ENCODE assay signal across 20 cellular contexts in genomic region chr15:69734699-69735098, GRCh38.
DNase-seq lines count a peak whose midpoint lies in the region; ATAC-seq, FAIRE-seq and TF ChIP-seq lines count a peak whose summit lies in the region.
"Had no signal": no experiment of that assay in that cellular context is flagged by ENCODE, and none has a peak within 500 bp of the region (broad histone marks: within the 10 kb centered on the region; RNA-seq: fewer than 3 reads in every experiment).

No MANE protein-coding gene starts in this region.

- no peak overlapping the region for H4K91ac ChIP-seq in H9 (ENCODE audit: insufficient read length, low read depth, low read length)
- no peak overlapping the region for H4K91ac ChIP-seq in H1 (replicated peaks; ENCODE audit: insufficient read length, low read length)

- TF ChIP-seq POLR2A in H1 (IDR thresholded peaks at IDR 0.05; ENCODE audit: control extremely low read depth in 1 of 2, low read depth in 2 of 2, low read length in 2 of 2) (no peak), body of pancreas (IDR thresholded peaks at IDR 0.05) (no peak)

- no peak overlapping the region for H2BK12ac ChIP-seq in H9 (ENCODE audit: insufficient read length, low read depth, low read length)
- no peak overlapping the region for H2BK12ac ChIP-seq in H1 (ENCODE audit: low read depth, low read length)

- no peaks in the 10 kb centered on the region for H3K23me2 ChIP-seq in H9 (ENCODE audit: insufficient read length, low read depth, low read length, poor library complexity, severe bottlenecking)
- no peaks in the 10 kb centered on the region for H3K23me2 ChIP-seq in H1 (ENCODE audit: low read depth, low read length)

- H3K27me3 Mint-ChIP-seq in H9 (ENCODE audit: low read depth) (no peaks in the 10 kb centered on the region; the same call in none of the 2 replicates), neural progenitor cell (ENCODE audit: insufficient read depth, low read depth) (peaks cover 13% of the 10 kb centered on the region)

- H3K9me3 ChIP-seq in H9 (ENCODE audit: control insufficient read depth, low read depth, low read length) (no peaks in the 10 kb centered on the region), H1 (ENCODE audit: insufficient read depth in 2 of 2, low read depth in 1 of 2, low read length in 1 of 2) (no peaks in the 10 kb centered on the region), neural progenitor cell (ENCODE audit: low read depth) (no peaks in the 10 kb centered on the region), body of pancreas (no peaks in the 10 kb centered on the region)

- no peak overlapping the region; the same call in 1 of the 2 replicates for H2BK15ac ChIP-seq in H9 (ENCODE audit: low read depth, low read length)
- no peak overlapping the region for H2BK15ac ChIP-seq in H1 (ENCODE audit: low read length)

- H3F3A ChIP-seq in neural progenitor cell (ENCODE audit: low read depth): no peaks in the 10 kb centered on the region

- no peaks in the 10 kb centered on the region for H3K4me1 ChIP-seq in H9 (ENCODE audit: insufficient read depth, low read length)
- peaks cover 0 to 4% (median under 1%) of the 10 kb centered on the region in 4 experiments; a peak in 3 of 7 replicates for H3K4me1 ChIP-seq in H1 (replicated peaks in 1 of 4; ENCODE audit: control insufficient read depth in 3 of 4, insufficient read depth in 4 of 4, low read length in 3 of 4)
- H3K4me1 ChIP-seq in neural progenitor cell: peaks cover 15% of the 10 kb centered on the region
- peaks cover 4% of the 10 kb centered on the region for H3K4me1 ChIP-seq in body of pancreas

- no peak overlapping the region for H3K4me2 ChIP-seq in H9 (ENCODE audit: insufficient read depth, insufficient read length, low read length)
- H3K4me2 ChIP-seq in H1 (ENCODE audit: insufficient read depth in 1 of 2, low read depth in 2 of 2, low read length in 2 of 2): no peak overlapping the region
- H3K4me2 ChIP-seq in neural progenitor cell: no peak overlapping the region

- H2BK20ac ChIP-seq in H9 (ENCODE audit: low read depth, low read length, poor library complexity, severe bottlenecking) (no peak overlapping the region), H1 (ENCODE audit: low read length) (no peak overlapping the region)

- H3K23ac ChIP-seq in H9 (ENCODE audit: insufficient read length, low read depth, low read length) (no peak overlapping the region), H1 (ENCODE audit: insufficient read length) (no peak overlapping the region)

- H4K8ac ChIP-seq in H9 (replicated peaks; ENCODE audit: insufficient read length, low read depth, low read length) (no peak overlapping the region), H1 (ENCODE audit: extremely low read depth, insufficient read depth, low read length) (peak overlapping the region; percentile 54; the same call in 1 of the 2 replicates)

- H3K27ac ChIP-seq in H9 (ENCODE audit: insufficient read length, low read depth, low read length) (no peak overlapping the region), H1 (ENCODE audit: low read depth, low read length) (no peak overlapping the region), neural progenitor cell (no peak overlapping the region), body of pancreas (peak overlapping the region in 1 of 4 donors; percentile 8)
- H3K27ac ChIP-seq: WERI-Rb-1 had no signal

- H3K9ac ChIP-seq in H9 (ENCODE audit: extremely low read depth, insufficient read length, low read length) (no peak overlapping the region), H1 (replicated peaks in 1 of 4; ENCODE audit: extremely low read depth in 1 of 4, low read depth in 3 of 4, low read length in 3 of 4) (no peak overlapping the region), neural progenitor cell (no peak overlapping the region)

- H2AK5ac ChIP-seq in H9 (ENCODE audit: insufficient read length, low read length) (no peak overlapping the region), H1 (ENCODE audit: low read depth, low read length) (no peak overlapping the region)

- intact Hi-C loops in body of pancreas (cut with DNase I): loop anchor here (10.0 kb wide), 1 partner anchor 760 kb away; no protein-coding TSS in a partner anchor

- H3K79me1 ChIP-seq in H9 (ENCODE audit: insufficient read depth, low read depth, low read length, poor library complexity, severe bottlenecking): no peaks in the 10 kb centered on the region
- H3K79me1 ChIP-seq in H1 (ENCODE audit: low read depth, low read length): no peaks in the 10 kb centered on the region

- no peak for TF ChIP-seq EP300 in H1 (IDR thresholded peaks at IDR 0.05; ENCODE audit: borderline replicate concordance in 1 of 2, low read depth in 2 of 2, low read length in 2 of 2)

- H3K36me3 Mint-ChIP-seq in H9 (ENCODE audit: insufficient read depth in 1 of 3, low read depth in 3 of 3) (peaks cover 0 to 6% (median 0%) of the 10 kb centered on the region in 3 experiments; a peak in 2 of 7 replicates), neural progenitor cell (peaks cover 2% of the 10 kb centered on the region)

- H2BK120ac ChIP-seq in H9 (ENCODE audit: low read depth, low read length, poor library complexity, severe bottlenecking) (no peak overlapping the region), H1 (replicated peaks; ENCODE audit: low read depth, low read length) (no peak overlapping the region)

- peaks cover 0 to 3% of the 10 kb centered on the region in 2 experiments; a peak in 3 of 5 replicates for H3K9me3 Mint-ChIP-seq in H9
- peaks cover 6% of the 10 kb centered on the region for H3K9me3 Mint-ChIP-seq in neural progenitor cell

- FAIRE-seq in H1 (lab: Jason Lieb, UNC): no peak
- FAIRE-seq: bronchial epithelial cell, GM19239 had no signal

- TF ChIP-seq RAD21 in H1 (IDR thresholded peaks at IDR 0.05 in 1 of 2, conservative IDR thresholded peaks at IDR 0.05 in 1 of 2; ENCODE audit: low read depth in 2 of 2, low read length in 2 of 2): no peak

- no peak for ATAC-seq in body of pancreas

- no peaks in the 10 kb centered on the region for H4K20me1 ChIP-seq in H9 (ENCODE audit: control insufficient read depth, insufficient read depth, insufficient read length)
- H4K20me1 ChIP-seq in H1 (replicated peaks in 1 of 2; ENCODE audit: control insufficient read depth in 1 of 2, insufficient read depth in 2 of 2, low read length in 2 of 2): no peaks in the 10 kb centered on the region
- no peaks in the 10 kb centered on the region for H4K20me1 ChIP-seq in neural progenitor cell (ENCODE audit: low read depth)

- H3K79me2 ChIP-seq in H9 (ENCODE audit: insufficient read depth, low read length) (no peaks in the 10 kb centered on the region), H1 (ENCODE audit: control insufficient read depth in 1 of 2, insufficient read depth in 2 of 2, low read length in 2 of 2) (no peaks in the 10 kb centered on the region), neural progenitor cell (ENCODE audit: low read depth) (no peaks in the 10 kb centered on the region)

- H3K14ac ChIP-seq in H9 (ENCODE audit: insufficient read depth, low read length) (peak overlapping the region; percentile 44; the same call in 1 of the 2 replicates), H1 (ENCODE audit: insufficient read length) (no peak overlapping the region)

- H2BK5ac ChIP-seq in H9 (ENCODE audit: insufficient read length, low read length): no peak overlapping the region
- H2BK5ac ChIP-seq in H1 (ENCODE audit: low read depth, low read length): no peak overlapping the region

- in situ Hi-C loops in G401 (cut with HindIII; ENCODE audit: low sequenced_read_pairs): no loop called here

- H4K5ac ChIP-seq in H9 (ENCODE audit: insufficient read length, low read depth, low read length) (no peak overlapping the region), H1 (ENCODE audit: insufficient read length, low read depth, low read length) (no peak overlapping the region)

- H2AFZ ChIP-seq in H9 (ENCODE audit: low read length) (no peak overlapping the region), H1 (ENCODE audit: low read length) (no peak overlapping the region), neural progenitor cell (replicated peaks) (no peak overlapping the region)

- WGBS in H9 (ENCODE audit: extremely low coverage, insufficient read length, low lambda C conversion rate): no CpG with 5 or more reads among the region's 5 CpGs
- 87% methylated on average over 5 of the region's 5 CpGs; no CpG with 5 or more reads in 1 of the 2 experiments for WGBS in H1 (ENCODE audit: extremely low coverage in 1 of 2, insufficient coverage in 1 of 2, insufficient read length in 1 of 2, insufficient replicate concordance in 2 of 2, low coverage in 1 of 2, low lambda C conversion rate in 2 of 2, missing lambda C conversion rate in 1 of 2), 2 experiments
- 71 to 72% methylated on average over 5 of the region's 5 CpGs for WGBS in body of pancreas, 2 donors

- H3K27ac Mint-ChIP-seq in H9: no peak overlapping the region; a peak in 1 of 7 replicates
- H3K27ac Mint-ChIP-seq in neural progenitor cell: peak overlapping the region; percentile 18
- H3K27ac Mint-ChIP-seq: CD8-positive, alpha-beta memory T cell; nephron progenitor cell; T-helper 2 cell treated with Interferon-gamma antibody and Interleukin-4, amounts not matched to agents 5 μg/mL and 100 μg/mL, for 36 hours had no signal

- H3K27me3 ChIP-seq in H9 (ENCODE audit: insufficient read depth, low read length): no peaks in the 10 kb centered on the region
- H3K27me3 ChIP-seq in H1 (replicated peaks in 1 of 4; ENCODE audit: control insufficient read depth in 3 of 4, extremely low read depth in 1 of 4, insufficient read depth in 3 of 4, low read length in 3 of 4): no peaks in the 10 kb centered on the region
- no peaks in the 10 kb centered on the region for H3K27me3 ChIP-seq in neural progenitor cell
- no peaks in the 10 kb centered on the region for H3K27me3 ChIP-seq in body of pancreas

- POLR2A ChIA-PET in H1 (lab: Charles Lee; ENCODE audit: partially characterized antibody): interaction anchor here (1.0 to 1.6 kb wide), 2 partner anchors 9 to 364 kb away, joined by 3 to 4 read pairs; no protein-coding TSS in a partner anchor

- H3K56ac ChIP-seq in H9 (ENCODE audit: insufficient read length, low read depth, low read length): no peak overlapping the region
- H3K56ac ChIP-seq in H1 (replicated peaks; ENCODE audit: insufficient read length, low read depth, low read length): no peak overlapping the region

- H3K4me3 ChIP-seq in H1 (ENCODE audit: extremely low read depth in 1 of 4, insufficient read depth in 2 of 4, low read depth in 3 of 4, low read length in 4 of 4) (no peak overlapping the region), neural progenitor cell (no peak overlapping the region), body of pancreas (no peak overlapping the region)

- peak; percentile 62 for DNase-seq in AG20443 (ENCODE audit: low spot score)
- no peak for DNase-seq in H9
- no peak for DNase-seq in H1 (ENCODE audit: low read depth in 1 of 2, low spot score in 2 of 2)
- no peak for DNase-seq in neural progenitor cell (ENCODE audit: low spot score)
- no peak for DNase-seq in body of pancreas
- no peak for DNase-seq in G401 (ENCODE audit: low spot score)
- DNase-seq in activated T-cell treated with anti-CD3 and anti-CD28 coated beads for 4 hours: no peak
- DNase-seq: activated CD8-positive, alpha-beta memory T cell treated with anti-CD3 and anti-CD28 coated beads, Interleukin-2, amount 50 U/mL, for 48 hours; AML-193; CD8-positive, alpha-beta memory T cell; cortex of kidney; Kasumi-1; left cardiac atrium; NCI-H1930; substantia nigra; WERI-Rb-1 had no signal

- peak overlapping the region; percentile 74 for H3K18ac ChIP-seq in H9 (ENCODE audit: insufficient read length, low read depth, low read length)
- H3K18ac ChIP-seq in H1 (ENCODE audit: extremely low read depth, low read length): no peak overlapping the region

- H3T11ph ChIP-seq in H9 (ENCODE audit: low read length): no peak overlapping the region

- H3K4ac ChIP-seq in H9 (ENCODE audit: low read depth, low read length) (no peak overlapping the region), H1 (replicated peaks; ENCODE audit: insufficient read length, low read depth, low read length) (no peak overlapping the region)

- H3K4me3 Mint-ChIP-seq in H9: no peak overlapping the region
- no peak overlapping the region for H3K4me3 Mint-ChIP-seq in neural progenitor cell
- H3K4me3 Mint-ChIP-seq: CD8-positive, alpha-beta memory T cell; T-helper 2 cell treated with Interferon-gamma antibody and Interleukin-4, amounts not matched to agents 5 μg/mL and 100 μg/mL, for 36 hours had no signal

- TF ChIP-seq CTCF in H9 (conservative IDR thresholded peaks at IDR 0.05) (no peak), H1 (IDR thresholded peaks at IDR 0.05; ENCODE audit: control extremely low read depth in 1 of 3, insufficient read depth in 1 of 3, low read depth in 1 of 3, low read length in 3 of 3) (no peak), neural progenitor cell (IDR thresholded peaks at IDR 0.05) (no peak), body of pancreas (IDR thresholded peaks at IDR 0.05) (no peak)

- CTCF ChIA-PET in H1 (lab: Charles Lee; ENCODE audit: partially characterized antibody): interaction anchor here (0.8 to 4.7 kb wide), 6 partner anchors 11 to 533 kb away, joined by 3 to 19 read pairs (median 4); no protein-coding TSS in a partner anchor

- H3K36me3 ChIP-seq in H1 (ENCODE audit: control insufficient read depth in 2 of 4, insufficient read depth in 4 of 4, low read length in 3 of 4) (no peaks in the 10 kb centered on the region), neural progenitor cell (no peaks in the 10 kb centered on the region), body of pancreas (replicated peaks in 1 of 2; ENCODE audit: insufficient read depth in 1 of 2, low read depth in 2 of 2) (no peaks in the 10 kb centered on the region)
- H3K36me3 ChIP-seq: WERI-Rb-1 had no signal

- H3K4me1 Mint-ChIP-seq in H9 (peaks cover 26 to 31% of the 10 kb centered on the region in 2 experiments), neural progenitor cell (peaks cover 32% of the 10 kb centered on the region)
